Comparison of ENCODE assay signal across 7 cellular contexts in genomic region chr13:33931397-33931987, GRCh38.
DNase-seq lines count a peak whose midpoint lies in the region; ATAC-seq and TF ChIP-seq lines count a peak whose summit lies in the region.

No MANE protein-coding gene starts in this region.

- peaks cover 8% of the 10 kb centered on the region for H3K4me1 Mint-ChIP-seq in chondrocyte (ENCODE audit: low read depth)
- H3K4me1 Mint-ChIP-seq in activated CD4-positive, alpha-beta T cell treated with anti-CD3 and anti-CD28 coated beads, Interleukin-2, amount 10 ng/mL, durations not matched to agents 7 days and 5 days: no peaks in the 10 kb centered on the region

- POLR2A ChIA-PET in activated CD4-positive, alpha-beta T cell treated with anti-CD3 and anti-CD28 coated beads, Interleukin-2, amount 10 ng/mL, durations not matched to agents 7 days and 5 days (lab: Charles Lee): interaction anchor here (0.7 kb wide), 1 partner anchor 166 kb away, joined by 3 read pairs; no protein-coding TSS in a partner anchor

- H3K9me3 Mint-ChIP-seq in chondrocyte (ENCODE audit: low read depth): no peaks in the 10 kb centered on the region
- H3K9me3 Mint-ChIP-seq in activated CD4-positive, alpha-beta T cell treated with anti-CD3 and anti-CD28 coated beads, Interleukin-2, amount 10 ng/mL, durations not matched to agents 7 days and 5 days: no peaks in the 10 kb centered on the region

- no peaks in the 10 kb centered on the region for H3K27me3 Mint-ChIP-seq in chondrocyte (ENCODE audit: low read depth)
- H3K27me3 Mint-ChIP-seq in activated CD4-positive, alpha-beta T cell treated with anti-CD3 and anti-CD28 coated beads, Interleukin-2, amount 10 ng/mL, durations not matched to agents 7 days and 5 days: no peaks in the 10 kb centered on the region

- TF ChIP-seq CTCF in GM12865 (IDR thresholded peaks at IDR 0.05; ENCODE audit: insufficient read depth, low read depth, low read length, missing control alignments) (peak; percentile 44), HFF-Myc (IDR thresholded peaks at IDR 0.05; ENCODE audit: low read depth, low read length, missing control alignments) (peak; percentile 43), chondrocyte (IDR thresholded peaks at IDR 0.05) (peak; percentile 88)

- no peaks in the 10 kb centered on the region for H3K36me3 Mint-ChIP-seq in chondrocyte (ENCODE audit: low read depth)
- H3K36me3 Mint-ChIP-seq in activated CD4-positive, alpha-beta T cell treated with anti-CD3 and anti-CD28 coated beads, Interleukin-2, amount 10 ng/mL, durations not matched to agents 7 days and 5 days (ENCODE audit: low read depth): no peaks in the 10 kb centered on the region

- DNase-seq in GM12865 (ENCODE audit: low read depth) (peak; percentile 66), HFF-Myc (ENCODE audit: extremely low read depth, low read depth) (peak; percentile 58), NCI-H526 treated with DMSO at 0.1 percent for 48 hours (lab: John Stamatoyannopoulos, UW) (peak; percentile 83), chondrocyte (ENCODE audit: low spot score) (no peak), lung microvascular endothelial cell (ENCODE audit: low read depth in 2 of 2) (peak; percentile 57 to 61)
- DNase-seq in activated CD4-positive, alpha-beta T cell treated with anti-CD3 and anti-CD28 coated beads, Interleukin-2, amount 10 ng/mL, durations not matched to agents 7 days and 5 days: no peak

- H3K4me3 ChIP-seq in GM12865 (ENCODE audit: low read depth, low read length) (no peak overlapping the region), HFF-Myc (replicated peaks; ENCODE audit: low read depth, low read length) (no peak overlapping the region)

- CTCF ChIA-PET in activated CD4-positive, alpha-beta T cell treated with anti-CD3 and anti-CD28 coated beads, Interleukin-2, amount 10 ng/mL, durations not matched to agents 7 days and 5 days (lab: Charles Lee): no interaction called here

- no peak overlapping the region for H3K4me3 Mint-ChIP-seq in chondrocyte (ENCODE audit: unreplicated experiment)
- no peak overlapping the region for H3K4me3 Mint-ChIP-seq in activated CD4-positive, alpha-beta T cell treated with anti-CD3 and anti-CD28 coated beads, Interleukin-2, amount 10 ng/mL, durations not matched to agents 7 days and 5 days

- no peak overlapping the region for H3K27ac Mint-ChIP-seq in chondrocyte (ENCODE audit: unreplicated experiment)
- H3K27ac Mint-ChIP-seq in activated CD4-positive, alpha-beta T cell treated with anti-CD3 and anti-CD28 coated beads, Interleukin-2, amount 10 ng/mL, durations not matched to agents 7 days and 5 days: no peak overlapping the region

- ATAC-seq in GM19452 (IDR thresholded peaks at IDR 0.05; ENCODE audit: unreplicated experiment): no peak

Comparison
In these comparisons a context has a peak if more than half of its experiments do, and no peak if none do; other contexts are left out.
1. DNase-seq: peak in GM12865 (single experiment), HFF-Myc (single experiment), NCI-H526 treated with DMSO at 0.1 percent for 48 hours (single experiment) and lung microvascular endothelial cell (2 of 2); none in chondrocyte (single experiment) and activated CD4-positive, alpha-beta T cell treated with anti-CD3 and anti-CD28 coated beads, Interleukin-2, amount 10 ng/mL, durations not matched to agents 7 days and 5 days (single experiment).
2. Peak in every context shown above with its lines, with median percentiles within 50 percentile points of each other: CTCF ChIP-seq.